In the genomic region with DNA sequence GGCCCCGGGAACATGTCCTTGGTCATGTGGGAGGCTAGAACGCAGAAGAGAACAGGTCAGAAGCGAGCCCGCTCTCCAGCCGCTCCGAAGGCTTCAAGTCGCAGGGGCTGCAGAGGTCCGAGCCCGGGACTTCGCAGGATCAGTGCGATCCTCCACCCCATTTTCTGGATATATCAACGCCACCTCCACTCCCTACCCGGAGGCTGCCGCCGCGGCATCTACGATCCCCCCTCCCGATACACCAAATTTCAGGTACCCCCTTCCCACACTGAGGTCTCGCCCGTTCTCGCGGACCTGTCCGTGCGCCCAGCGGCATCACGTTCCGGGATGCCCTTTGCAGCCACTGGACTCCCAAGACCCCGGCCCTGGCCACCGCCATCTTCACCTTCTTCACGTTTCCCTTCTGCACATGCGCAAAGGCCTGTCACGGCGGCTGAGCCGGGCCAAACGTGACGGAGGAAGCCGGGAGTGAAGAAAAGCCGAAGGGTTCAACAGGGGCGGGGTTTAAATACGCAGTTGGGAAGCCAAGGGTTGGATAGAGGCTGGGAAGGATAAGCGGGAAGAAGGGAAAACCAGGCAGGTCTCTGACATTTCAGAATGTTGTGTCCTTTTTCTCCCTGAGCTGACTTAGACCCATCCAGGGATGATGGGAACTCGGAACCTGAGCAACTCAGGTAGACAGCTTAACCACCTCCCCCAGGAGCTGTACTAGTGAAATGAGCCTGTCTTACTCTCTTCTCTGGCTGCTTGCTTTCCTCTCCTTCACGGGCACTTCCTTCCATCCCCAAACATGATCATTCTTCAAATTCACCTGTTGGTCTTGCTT, we compare ENCODE assay signal across 1 cellular context.
TF ChIP-seq lines count a peak whose summit lies in the region.

A gene (minus strand): TSS at position 399 of the 826 bp plus-strand sequence. CDS start 20 bp downstream, at position 379.

TF ChIP-seq in HepG2, 621 proteins besides CTCF, POLR2A, EP300 and RAD21 (continued from another document and continues in another):
- TF ChIP-seq, protein P1, sequence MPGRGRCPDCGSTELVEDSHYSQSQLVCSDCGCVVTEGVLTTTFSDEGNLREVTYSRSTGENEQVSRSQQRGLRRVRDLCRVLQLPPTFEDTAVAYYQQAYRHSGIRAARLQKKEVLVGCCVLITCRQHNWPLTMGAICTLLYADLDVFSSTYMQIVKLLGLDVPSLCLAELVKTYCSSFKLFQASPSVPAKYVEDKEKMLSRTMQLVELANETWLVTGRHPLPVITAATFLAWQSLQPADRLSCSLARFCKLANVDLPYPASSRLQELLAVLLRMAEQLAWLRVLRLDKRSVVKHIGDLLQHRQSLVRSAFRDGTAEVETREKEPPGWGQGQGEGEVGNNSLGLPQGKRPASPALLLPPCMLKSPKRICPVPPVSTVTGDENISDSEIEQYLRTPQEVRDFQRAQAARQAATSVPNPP (CRISPR knock-in tag; IDR thresholded peaks at IDR 0.05), result no peak
- TF ChIP-seq ZNF746 (CRISPR knock-in tag; IDR thresholded peaks at IDR 0.05) (no peak), FOXK1 (CRISPR knock-in tag; IDR thresholded peaks at IDR 0.05; ENCODE audit: borderline replicate concordance, low read depth) (no peak), ZNF616 (CRISPR knock-in tag; IDR thresholded peaks at IDR 0.05; ENCODE audit: low read depth) (no peak), ZNF564 (CRISPR knock-in tag; IDR thresholded peaks at IDR 0.05) (no peak), ZNF34 (CRISPR knock-in tag; IDR thresholded peaks at IDR 0.05; ENCODE audit: borderline replicate concordance) (no peak), ATF1 (CRISPR knock-in tag; IDR thresholded peaks at IDR 0.05) (0 out of 2 replicates have a peak, but pooled peaks have one; percentile 58), ZNF549 (CRISPR knock-in tag; IDR thresholded peaks at IDR 0.05) (no peak), NCOA2 (CRISPR knock-in tag; IDR thresholded peaks at IDR 0.05) (no peak; the same call in 1 of the 2 replicates), STAG1 (CRISPR knock-in tag; IDR thresholded peaks at IDR 0.05) (no peak), TGIF2 (CRISPR knock-in tag; IDR thresholded peaks at IDR 0.05) (no peak), ZNF431 (CRISPR knock-in tag; IDR thresholded peaks at IDR 0.05; ENCODE audit: borderline replicate concordance, low read depth) (peak; percentile 75; the same call in 1 of the 2 replicates), SALL2 (CRISPR knock-in tag; IDR thresholded peaks at IDR 0.05) (no peak; the same call in 1 of the 2 replicates), SMYD3 (CRISPR knock-in tag; IDR thresholded peaks at IDR 0.05) (0 out of 2 replicates have a peak, but pooled peaks have one; percentile 31), PHF20 (CRISPR knock-in tag; IDR thresholded peaks at IDR 0.05) (peak; percentile 80), ZFP36L1 (CRISPR knock-in tag; IDR thresholded peaks at IDR 0.05) (no peak), PCBP2 (optimal IDR thresholded peaks at IDR 0.05; ENCODE audit: low read depth, low read length, poor library complexity, severe bottlenecking) (no peak), REPIN1 (CRISPR knock-in tag; IDR thresholded peaks at IDR 0.05; ENCODE audit: borderline replicate concordance, low read depth) (peak; percentile 34; the same call in 1 of the 2 replicates), ZNF7 (CRISPR knock-in tag; IDR thresholded peaks at IDR 0.05) (no peak), TOPORS (CRISPR knock-in tag; IDR thresholded peaks at IDR 0.05) (no peak), SALL1 (CRISPR knock-in tag; IDR thresholded peaks at IDR 0.05) (peak; percentile 71), HDAC1 (CRISPR knock-in tag; IDR thresholded peaks at IDR 0.05) (peak; percentile 59; the same call in 1 of the 2 replicates), YEATS2 (CRISPR knock-in tag; IDR thresholded peaks at IDR 0.05; ENCODE audit: borderline replicate concordance) (peak; percentile 57), NCOA5 (CRISPR knock-in tag; IDR thresholded peaks at IDR 0.05) (no peak), SETDB1 (CRISPR knock-in tag; IDR thresholded peaks at IDR 0.05; ENCODE audit: borderline replicate concordance) (no peak), ZNF567 (CRISPR knock-in tag; IDR thresholded peaks at IDR 0.05; ENCODE audit: borderline replicate concordance) (no peak; the same call in 1 of the 2 replicates), HNF4A (CRISPR knock-in tag; IDR thresholded peaks at IDR 0.05) (no peak), NR1H2 (CRISPR knock-in tag; IDR thresholded peaks at IDR 0.05; ENCODE audit: borderline replicate concordance, low read depth) (no peak), SMAD3 (CRISPR knock-in tag; IDR thresholded peaks at IDR 0.05) (0 out of 2 replicates have a peak, but pooled peaks have one; percentile 35), ZNF670 (CRISPR knock-in tag; IDR thresholded peaks at IDR 0.05; ENCODE audit: borderline replicate concordance) (0 out of 2 replicates have a peak, but pooled peaks have one; percentile 50), FLYWCH1 (CRISPR knock-in tag; IDR thresholded peaks at IDR 0.05) (no peak)
- TF ChIP-seq, protein P2, sequence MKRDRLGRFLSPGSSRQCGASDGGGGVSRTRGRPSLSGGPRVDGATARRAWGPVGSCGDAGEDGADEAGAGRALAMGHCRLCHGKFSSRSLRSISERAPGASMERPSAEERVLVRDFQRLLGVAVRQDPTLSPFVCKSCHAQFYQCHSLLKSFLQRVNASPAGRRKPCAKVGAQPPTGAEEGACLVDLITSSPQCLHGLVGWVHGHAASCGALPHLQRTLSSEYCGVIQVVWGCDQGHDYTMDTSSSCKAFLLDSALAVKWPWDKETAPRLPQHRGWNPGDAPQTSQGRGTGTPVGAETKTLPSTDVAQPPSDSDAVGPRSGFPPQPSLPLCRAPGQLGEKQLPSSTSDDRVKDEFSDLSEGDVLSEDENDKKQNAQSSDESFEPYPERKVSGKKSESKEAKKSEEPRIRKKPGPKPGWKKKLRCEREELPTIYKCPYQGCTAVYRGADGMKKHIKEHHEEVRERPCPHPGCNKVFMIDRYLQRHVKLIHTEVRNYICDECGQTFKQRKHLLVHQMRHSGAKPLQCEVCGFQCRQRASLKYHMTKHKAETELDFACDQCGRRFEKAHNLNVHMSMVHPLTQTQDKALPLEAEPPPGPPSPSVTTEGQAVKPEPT (CRISPR knock-in tag; IDR thresholded peaks at IDR 0.05; ENCODE audit: low read depth), result peak; percentile 24; the same call in 1 of the 2 replicates
- TF ChIP-seq, protein P3, sequence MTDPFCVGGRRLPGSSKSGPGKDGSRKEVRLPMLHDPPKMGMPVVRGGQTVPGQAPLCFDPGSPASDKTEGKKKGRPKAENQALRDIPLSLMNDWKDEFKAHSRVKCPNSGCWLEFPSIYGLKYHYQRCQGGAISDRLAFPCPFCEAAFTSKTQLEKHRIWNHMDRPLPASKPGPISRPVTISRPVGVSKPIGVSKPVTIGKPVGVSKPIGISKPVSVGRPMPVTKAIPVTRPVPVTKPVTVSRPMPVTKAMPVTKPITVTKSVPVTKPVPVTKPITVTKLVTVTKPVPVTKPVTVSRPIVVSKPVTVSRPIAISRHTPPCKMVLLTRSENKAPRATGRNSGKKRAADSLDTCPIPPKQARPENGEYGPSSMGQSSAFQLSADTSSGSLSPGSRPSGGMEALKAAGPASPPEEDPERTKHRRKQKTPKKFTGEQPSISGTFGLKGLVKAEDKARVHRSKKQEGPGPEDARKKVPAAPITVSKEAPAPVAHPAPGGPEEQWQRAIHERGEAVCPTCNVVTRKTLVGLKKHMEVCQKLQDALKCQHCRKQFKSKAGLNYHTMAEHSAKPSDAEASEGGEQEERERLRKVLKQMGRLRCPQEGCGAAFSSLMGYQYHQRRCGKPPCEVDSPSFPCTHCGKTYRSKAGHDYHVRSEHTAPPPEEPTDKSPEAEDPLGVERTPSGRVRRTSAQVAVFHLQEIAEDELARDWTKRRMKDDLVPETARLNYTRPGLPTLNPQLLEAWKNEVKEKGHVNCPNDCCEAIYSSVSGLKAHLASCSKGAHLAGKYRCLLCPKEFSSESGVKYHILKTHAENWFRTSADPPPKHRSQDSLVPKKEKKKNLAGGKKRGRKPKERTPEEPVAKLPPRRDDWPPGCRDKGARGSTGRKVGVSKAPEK (CRISPR knock-in tag; IDR thresholded peaks at IDR 0.05; ENCODE audit: borderline replicate concordance), result no peak
- TF ChIP-seq, protein P4, sequence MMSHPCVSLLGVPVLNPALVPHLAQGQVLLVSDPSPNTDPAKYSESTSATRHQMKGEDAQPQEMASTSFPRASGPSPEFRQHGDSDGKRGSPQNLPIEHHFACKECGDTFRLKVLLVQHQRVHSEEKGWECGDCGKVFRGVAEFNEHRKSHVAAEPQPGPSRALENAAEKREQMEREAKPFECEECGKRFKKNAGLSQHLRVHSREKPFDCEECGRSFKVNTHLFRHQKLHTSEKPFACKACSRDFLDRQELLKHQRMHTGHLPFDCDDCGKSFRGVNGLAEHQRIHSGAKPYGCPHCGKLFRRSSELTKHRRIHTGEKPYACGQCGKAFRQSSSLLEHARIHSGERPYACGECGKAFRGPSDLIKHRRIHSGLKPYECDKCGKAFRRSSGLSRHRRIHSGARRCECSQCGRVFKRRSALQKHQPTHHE (CRISPR knock-in tag; IDR thresholded peaks at IDR 0.05; ENCODE audit: borderline replicate concordance), result no peak
- TF ChIP-seq, protein P5, sequence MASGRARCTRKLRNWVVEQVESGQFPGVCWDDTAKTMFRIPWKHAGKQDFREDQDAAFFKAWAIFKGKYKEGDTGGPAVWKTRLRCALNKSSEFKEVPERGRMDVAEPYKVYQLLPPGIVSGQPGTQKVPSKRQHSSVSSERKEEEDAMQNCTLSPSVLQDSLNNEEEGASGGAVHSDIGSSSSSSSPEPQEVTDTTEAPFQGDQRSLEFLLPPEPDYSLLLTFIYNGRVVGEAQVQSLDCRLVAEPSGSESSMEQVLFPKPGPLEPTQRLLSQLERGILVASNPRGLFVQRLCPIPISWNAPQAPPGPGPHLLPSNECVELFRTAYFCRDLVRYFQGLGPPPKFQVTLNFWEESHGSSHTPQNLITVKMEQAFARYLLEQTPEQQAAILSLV (CRISPR knock-in tag; IDR thresholded peaks at IDR 0.05; ENCODE audit: borderline replicate concordance), result peak; percentile 20; the same call in 1 of the 2 replicates
- TF ChIP-seq, protein P6, sequence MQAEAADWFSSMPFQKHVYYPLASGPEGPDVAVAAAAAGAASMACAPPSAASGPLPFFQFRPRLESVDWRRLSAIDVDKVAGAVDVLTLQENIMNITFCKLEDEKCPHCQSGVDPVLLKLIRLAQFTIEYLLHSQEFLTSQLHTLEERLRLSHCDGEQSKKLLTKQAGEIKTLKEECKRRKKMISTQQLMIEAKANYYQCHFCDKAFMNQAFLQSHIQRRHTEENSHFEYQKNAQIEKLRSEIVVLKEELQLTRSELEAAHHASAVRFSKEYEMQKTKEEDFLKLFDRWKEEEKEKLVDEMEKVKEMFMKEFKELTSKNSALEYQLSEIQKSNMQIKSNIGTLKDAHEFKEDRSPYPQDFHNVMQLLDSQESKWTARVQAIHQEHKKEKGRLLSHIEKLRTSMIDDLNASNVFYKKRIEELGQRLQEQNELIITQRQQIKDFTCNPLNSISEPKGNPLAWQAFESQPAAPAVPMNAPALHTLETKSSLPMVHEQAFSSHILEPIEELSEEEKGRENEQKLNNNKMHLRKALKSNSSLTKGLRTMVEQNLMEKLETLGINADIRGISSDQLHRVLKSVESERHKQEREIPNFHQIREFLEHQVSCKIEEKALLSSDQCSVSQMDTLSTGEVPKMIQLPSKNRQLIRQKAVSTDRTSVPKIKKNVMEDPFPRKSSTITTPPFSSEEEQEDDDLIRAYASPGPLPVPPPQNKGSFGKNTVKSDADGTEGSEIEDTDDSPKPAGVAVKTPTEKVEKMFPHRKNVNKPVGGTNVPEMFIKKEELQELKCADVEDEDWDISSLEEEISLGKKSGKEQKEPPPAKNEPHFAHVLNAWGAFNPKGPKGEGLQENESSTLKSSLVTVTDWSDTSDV (CRISPR knock-in tag; IDR thresholded peaks at IDR 0.05), result peak; percentile 81; the same call in 1 of the 2 replicates
- TF ChIP-seq, protein P7, sequence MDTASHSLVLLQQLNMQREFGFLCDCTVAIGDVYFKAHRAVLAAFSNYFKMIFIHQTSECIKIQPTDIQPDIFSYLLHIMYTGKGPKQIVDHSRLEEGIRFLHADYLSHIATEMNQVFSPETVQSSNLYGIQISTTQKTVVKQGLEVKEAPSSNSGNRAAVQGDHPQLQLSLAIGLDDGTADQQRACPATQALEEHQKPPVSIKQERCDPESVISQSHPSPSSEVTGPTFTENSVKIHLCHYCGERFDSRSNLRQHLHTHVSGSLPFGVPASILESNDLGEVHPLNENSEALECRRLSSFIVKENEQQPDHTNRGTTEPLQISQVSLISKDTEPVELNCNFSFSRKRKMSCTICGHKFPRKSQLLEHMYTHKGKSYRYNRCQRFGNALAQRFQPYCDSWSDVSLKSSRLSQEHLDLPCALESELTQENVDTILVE (CRISPR knock-in tag; IDR thresholded peaks at IDR 0.05), result 0 out of 2 replicates have a peak, but pooled peaks have one; percentile 25
- TF ChIP-seq, protein P8, sequence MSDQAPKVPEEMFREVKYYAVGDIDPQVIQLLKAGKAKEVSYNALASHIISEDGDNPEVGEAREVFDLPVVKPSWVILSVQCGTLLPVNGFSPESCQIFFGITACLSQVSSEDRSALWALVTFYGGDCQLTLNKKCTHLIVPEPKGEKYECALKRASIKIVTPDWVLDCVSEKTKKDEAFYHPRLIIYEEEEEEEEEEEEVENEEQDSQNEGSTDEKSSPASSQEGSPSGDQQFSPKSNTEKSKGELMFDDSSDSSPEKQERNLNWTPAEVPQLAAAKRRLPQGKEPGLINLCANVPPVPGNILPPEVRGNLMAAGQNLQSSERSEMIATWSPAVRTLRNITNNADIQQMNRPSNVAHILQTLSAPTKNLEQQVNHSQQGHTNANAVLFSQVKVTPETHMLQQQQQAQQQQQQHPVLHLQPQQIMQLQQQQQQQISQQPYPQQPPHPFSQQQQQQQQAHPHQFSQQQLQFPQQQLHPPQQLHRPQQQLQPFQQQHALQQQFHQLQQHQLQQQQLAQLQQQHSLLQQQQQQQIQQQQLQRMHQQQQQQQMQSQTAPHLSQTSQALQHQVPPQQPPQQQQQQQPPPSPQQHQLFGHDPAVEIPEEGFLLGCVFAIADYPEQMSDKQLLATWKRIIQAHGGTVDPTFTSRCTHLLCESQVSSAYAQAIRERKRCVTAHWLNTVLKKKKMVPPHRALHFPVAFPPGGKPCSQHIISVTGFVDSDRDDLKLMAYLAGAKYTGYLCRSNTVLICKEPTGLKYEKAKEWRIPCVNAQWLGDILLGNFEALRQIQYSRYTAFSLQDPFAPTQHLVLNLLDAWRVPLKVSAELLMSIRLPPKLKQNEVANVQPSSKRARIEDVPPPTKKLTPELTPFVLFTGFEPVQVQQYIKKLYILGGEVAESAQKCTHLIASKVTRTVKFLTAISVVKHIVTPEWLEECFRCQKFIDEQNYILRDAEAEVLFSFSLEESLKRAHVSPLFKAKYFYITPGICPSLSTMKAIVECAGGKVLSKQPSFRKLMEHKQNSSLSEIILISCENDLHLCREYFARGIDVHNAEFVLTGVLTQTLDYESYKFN (CRISPR knock-in tag; conservative IDR thresholded peaks at IDR 0.05), result 0 out of 2 replicates have a peak, but pooled peaks have one; percentile 8
- TF ChIP-seq, protein P9, sequence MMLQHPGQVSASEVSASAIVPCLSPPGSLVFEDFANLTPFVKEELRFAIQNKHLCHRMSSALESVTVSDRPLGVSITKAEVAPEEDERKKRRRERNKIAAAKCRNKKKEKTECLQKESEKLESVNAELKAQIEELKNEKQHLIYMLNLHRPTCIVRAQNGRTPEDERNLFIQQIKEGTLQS (CRISPR knock-in tag; IDR thresholded peaks at IDR 0.05), result no peak
- TF ChIP-seq, protein P10, sequence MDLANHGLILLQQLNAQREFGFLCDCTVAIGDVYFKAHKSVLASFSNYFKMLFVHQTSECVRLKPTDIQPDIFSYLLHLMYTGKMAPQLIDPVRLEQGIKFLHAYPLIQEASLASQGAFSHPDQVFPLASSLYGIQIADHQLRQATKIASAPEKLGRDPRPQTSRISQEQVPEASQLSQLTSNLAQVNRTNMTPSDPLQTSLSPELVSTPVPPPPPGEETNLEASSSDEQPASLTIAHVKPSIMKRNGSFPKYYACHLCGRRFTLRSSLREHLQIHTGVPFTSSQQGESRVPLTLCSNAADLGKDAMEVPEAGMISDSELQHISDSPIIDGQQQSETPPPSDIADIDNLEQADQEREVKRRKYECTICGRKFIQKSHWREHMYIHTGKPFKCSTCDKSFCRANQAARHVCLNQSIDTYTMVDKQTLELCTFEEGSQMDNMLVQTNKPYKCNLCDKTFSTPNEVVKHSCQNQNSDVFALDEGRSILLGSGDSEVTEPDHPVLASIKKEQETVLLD (CRISPR knock-in tag; IDR thresholded peaks at IDR 0.05; ENCODE audit: low read depth), result peak; percentile 30; the same call in 1 of the 2 replicates
